In genomic region chr3:17678116-17678741, GRCh38 we compare ENCODE assay signal across 11 cellular contexts.
DNase-seq lines count a peak whose midpoint lies in the region; ATAC-seq, FAIRE-seq and TF ChIP-seq lines count a peak whose summit lies in the region.
"Had no signal": no experiment of that assay in that cellular context is flagged by ENCODE, and none has a peak within 500 bp of the region (broad histone marks: within the 10 kb centered on the region; RNA-seq: fewer than 3 reads in every experiment).

No MANE protein-coding gene starts in this region.

- H3K27me3 Mint-ChIP-seq in activated T-cell treated with anti-CD3 and anti-CD28 coated beads, Interleukin-2, amount 50 U/mL, for 4 hours (ENCODE audit: low read depth): no peaks in the 10 kb centered on the region
- no peaks in the 10 kb centered on the region for H3K27me3 Mint-ChIP-seq in astrocyte (ENCODE audit: low read depth, unreplicated experiment)
- H3K27me3 Mint-ChIP-seq: B cell had no signal

- H3K4me1 ChIP-seq in astrocyte (ENCODE audit: insufficient read depth, low read length): no peaks in the 10 kb centered on the region

- ATAC-seq in activated T-cell treated with anti-CD3 and anti-CD28 coated beads, Interleukin-2, amount 50 U/mL, for 4 hours: peak; percentile 67 to 80
- peak; percentile 84 for ATAC-seq in HG02938 (IDR thresholded peaks at IDR 0.05; ENCODE audit: unreplicated experiment)
- ATAC-seq in stimulated activated effector memory CD8-positive, alpha-beta T cell treated with anti-CD3 and anti-CD28 coated beads, Interleukin-12 subunit alpha, Interleukin-12 subunit beta, amount 100 ng/mL, for 72 hours: peak; percentile 94
- no peak for ATAC-seq in esophagus mucosa

- no peak for DNase-seq in activated T-cell treated with anti-CD3 and anti-CD28 coated beads, Interleukin-2, amount 50 U/mL, for 4 hours
- DNase-seq in activated T-cell treated with anti-CD3 and anti-CD28 coated beads, Interleukin-2, amount 50 U/mL, for 1 hour: no peak
- DNase-seq in astrocyte (ENCODE audit: low read depth) (peak; percentile 63), coronary artery (ENCODE audit: low spot score) (no peak), NCI-H69 (lab: John Stamatoyannopoulos, UW) (no peak)
- no peak for DNase-seq in stimulated activated effector memory CD8-positive, alpha-beta T cell treated with anti-CD3 and anti-CD28 coated beads, Interleukin-12 subunit alpha, Interleukin-12 subunit beta, amount 100 ng/mL, for 72 hours (ENCODE audit: low spot score in 2 of 2)
- DNase-seq: NCI-H1694 had no signal

- no peak overlapping the region for H3K27ac Mint-ChIP-seq in astrocyte (ENCODE audit: unreplicated experiment)
- no peak overlapping the region for H3K27ac Mint-ChIP-seq in stimulated activated effector memory CD8-positive, alpha-beta T cell treated with anti-CD3 and anti-CD28 coated beads, Interleukin-12 subunit alpha, Interleukin-12 subunit beta, amount 100 ng/mL, for 72 hours
- H3K27ac Mint-ChIP-seq: B cell had no signal

- peaks cover 4% of the 10 kb centered on the region for H3K79me2 ChIP-seq in astrocyte (ENCODE audit: insufficient read depth, low read length)

- no peak for FAIRE-seq in astrocyte (lab: Jason Lieb, UNC)

- no peaks in the 10 kb centered on the region for H3K36me3 ChIP-seq in astrocyte (ENCODE audit: insufficient read depth, low read length)

- no peak overlapping the region for H3K4me3 ChIP-seq in astrocyte (ENCODE audit: insufficient read depth, low read depth, low read length)
- no peak overlapping the region for H3K4me3 ChIP-seq in coronary artery
- H3K4me3 ChIP-seq: dorsolateral prefrontal cortex had no signal

- no peaks in the 10 kb centered on the region for H3K9me3 ChIP-seq in astrocyte (ENCODE audit: insufficient read depth, low read depth, low read length)

- H3K4me3 Mint-ChIP-seq in activated T-cell treated with anti-CD3 and anti-CD28 coated beads, Interleukin-2, amount 50 U/mL, for 4 hours: no peak overlapping the region
- no peak overlapping the region for H3K4me3 Mint-ChIP-seq in astrocyte (ENCODE audit: unreplicated experiment)
- no peak overlapping the region for H3K4me3 Mint-ChIP-seq in stimulated activated effector memory CD8-positive, alpha-beta T cell treated with anti-CD3 and anti-CD28 coated beads, Interleukin-12 subunit alpha, Interleukin-12 subunit beta, amount 100 ng/mL, for 72 hours
- H3K4me3 Mint-ChIP-seq: B cell had no signal

- no peak overlapping the region for H2AFZ ChIP-seq in astrocyte (ENCODE audit: low read depth, low read length)

- no peak overlapping the region for H3K9ac ChIP-seq in astrocyte (ENCODE audit: low read length)

- TF ChIP-seq CTCF in astrocyte (IDR thresholded peaks at IDR 0.05; ENCODE audit: insufficient read depth, low read depth, low read length): no peak
- TF ChIP-seq CTCF in coronary artery (IDR thresholded peaks at IDR 0.05): no peak

- H3K27me3 ChIP-seq in astrocyte (ENCODE audit: insufficient read depth, low read length): no peaks in the 10 kb centered on the region
- H3K27me3 ChIP-seq: dorsolateral prefrontal cortex had no signal

- peaks cover 3% of the 10 kb centered on the region for H3K36me3 Mint-ChIP-seq in activated T-cell treated with anti-CD3 and anti-CD28 coated beads, Interleukin-2, amount 50 U/mL, for 4 hours (ENCODE audit: insufficient read depth)
- no peaks in the 10 kb centered on the region for H3K36me3 Mint-ChIP-seq in astrocyte (ENCODE audit: low read depth, unreplicated experiment)
- no peaks in the 10 kb centered on the region for H3K36me3 Mint-ChIP-seq in stimulated activated effector memory CD8-positive, alpha-beta T cell treated with anti-CD3 and anti-CD28 coated beads, Interleukin-12 subunit alpha, Interleukin-12 subunit beta, amount 100 ng/mL, for 72 hours

- H3K4me1 Mint-ChIP-seq in activated T-cell treated with anti-CD3 and anti-CD28 coated beads, Interleukin-2, amount 50 U/mL, for 4 hours (ENCODE audit: low read depth): peaks cover 11% of the 10 kb centered on the region
- peaks cover 5% of the 10 kb centered on the region for H3K4me1 Mint-ChIP-seq in astrocyte (ENCODE audit: low read depth, unreplicated experiment)
- peaks cover 8% of the 10 kb centered on the region for H3K4me1 Mint-ChIP-seq in stimulated activated effector memory CD8-positive, alpha-beta T cell treated with anti-CD3 and anti-CD28 coated beads, Interleukin-12 subunit alpha, Interleukin-12 subunit beta, amount 100 ng/mL, for 72 hours

- peak overlapping the region; percentile 55 for H3K4me2 ChIP-seq in astrocyte (ENCODE audit: low read length)

- no peaks in the 10 kb centered on the region for H3K9me3 Mint-ChIP-seq in activated T-cell treated with anti-CD3 and anti-CD28 coated beads, Interleukin-2, amount 50 U/mL, for 4 hours
- no peaks in the 10 kb centered on the region for H3K9me3 Mint-ChIP-seq in astrocyte (ENCODE audit: unreplicated experiment)
- no peaks in the 10 kb centered on the region for H3K9me3 Mint-ChIP-seq in stimulated activated effector memory CD8-positive, alpha-beta T cell treated with anti-CD3 and anti-CD28 coated beads, Interleukin-12 subunit alpha, Interleukin-12 subunit beta, amount 100 ng/mL, for 72 hours

- no peaks in the 10 kb centered on the region for H4K20me1 ChIP-seq in astrocyte (ENCODE audit: insufficient read depth, low read length)

- H3K27ac ChIP-seq in astrocyte (ENCODE audit: low read depth, low read length) (no peak overlapping the region), coronary artery (no peak overlapping the region)
